12 cellular contexts compared by ENCODE assay signal in genomic region chr3:124599779-124600693, GRCh38.
DNase-seq lines count a peak whose midpoint lies in the region; ATAC-seq and TF ChIP-seq lines count a peak whose summit lies in the region.
"Had no signal": no experiment of that assay in that cellular context is flagged by ENCODE, and none has a peak within 500 bp of the region (broad histone marks: within the 10 kb centered on the region; RNA-seq: fewer than 3 reads in every experiment).

No MANE protein-coding gene starts in this region.

- intact Hi-C loops in testis (cut with DNase I; ENCODE audit: low total_unique reads): no loop called here

- no peak for ATAC-seq in activated CD4-positive, CD25-positive, alpha-beta regulatory T cell treated with anti-CD3 and anti-CD28 coated beads, Interleukin-2, amount 50 U/mL, for 24 hours
- no peak for ATAC-seq in HG02970 (IDR thresholded peaks at IDR 0.05; ENCODE audit: low FRiP score, unreplicated experiment)
- ATAC-seq: sciatic nerve had no signal

- no peaks in the 10 kb centered on the region for H3K9me3 ChIP-seq in testis
- H3K9me3 ChIP-seq: BLaER1 treated with 17β-estradiol and CSF1 and Interleukin-3, amounts not matched to agents 10 nM and 100 nM had no signal

- no peaks in the 10 kb centered on the region for H3K4me1 ChIP-seq in testis
- H3K4me1 ChIP-seq: BLaER1 treated with 17β-estradiol and CSF1 and Interleukin-3, amounts not matched to agents 10 nM and 100 nM had no signal

- no peaks in the 10 kb centered on the region for H3K36me3 ChIP-seq in testis (ENCODE audit: low read depth, missing control alignments)
- H3K36me3 ChIP-seq: BLaER1 treated with 17β-estradiol and CSF1 and Interleukin-3, amounts not matched to agents 10 nM and 100 nM had no signal

- DNase-seq in EL (peak; percentile 28), NCI-H2171 treated with DMSO at 0.1 percent for 48 hours (lab: John Stamatoyannopoulos, UW) (peak; percentile 72), dermis microvascular lymphatic vessel endothelial cell (ENCODE audit: low read depth in 2 of 2) (peak; percentile 62 to 85), lung microvascular endothelial cell (ENCODE audit: low read depth in 2 of 2) (peak; percentile 60 to 77), HCEC 1CT (no peak), testis (no peak)
- DNase-seq: activated CD4-positive, alpha-beta memory T cell treated with anti-CD3 and anti-CD28 coated beads for 36 hours; activated naive CD4-positive, alpha-beta T cell treated with Interleukin-2 at 50 U/mL for 16 hours had no signal

- H3K27me3 ChIP-seq in testis: no peaks in the 10 kb centered on the region
- H3K27me3 ChIP-seq: BLaER1 treated with 17β-estradiol and CSF1 and Interleukin-3, amounts not matched to agents 10 nM and 100 nM had no signal

- no peak overlapping the region for H3K4me3 ChIP-seq in testis
- H3K4me3 ChIP-seq: BLaER1 treated with 17β-estradiol and CSF1 and Interleukin-3, amounts not matched to agents 10 nM and 100 nM had no signal

- no peak for TF ChIP-seq POLR2A in testis (IDR thresholded peaks at IDR 0.05)

- TF ChIP-seq CTCF in testis (IDR thresholded peaks at IDR 0.05): no peak

- no peak overlapping the region for H3K27ac ChIP-seq in testis
- H3K27ac ChIP-seq: BLaER1 treated with 17β-estradiol and CSF1 and Interleukin-3, amounts not matched to agents 10 nM and 100 nM had no signal

- 64 to 86% methylated on average over 4 of the region's 4 CpGs for WGBS in testis, 2 donors

Comparison
In these comparisons a context has a peak if more than half of its experiments do, and no peak if none do; other contexts are left out.
1. DNase-seq: peak in EL (single experiment), NCI-H2171 treated with DMSO at 0.1 percent for 48 hours (single experiment), dermis microvascular lymphatic vessel endothelial cell (2 of 2) and lung microvascular endothelial cell (2 of 2); none in HCEC 1CT (single experiment) and testis (single experiment).